ENCODE assay signal across 30 cellular contexts in genomic region chr11:13352711-13353110, GRCh38.
"Had no signal": no experiment of that assay in that cellular context is flagged by ENCODE, and none has a peak within 500 bp of the region (broad histone marks: within the 10 kb centered on the region; RNA-seq: fewer than 3 reads in every experiment).

No MANE protein-coding gene starts in this region.

- DNase-seq: activated CD4-positive, alpha-beta T cell treated with anti-CD3 and anti-CD28 coated beads for 48 hours; activated CD4-positive, alpha-beta T cell treated with anti-CD3 and anti-CD28 coated beads, Interleukin-2, amount 50 U/mL, for 1 hour; activated CD4-positive, alpha-beta T cell treated with anti-CD3 and anti-CD28 coated beads, Interleukin-2, amount 50 U/mL, for 48 hours; activated effector memory CD4-positive, alpha-beta T cell treated with Interleukin-2 at 50 U/mL for 16 hours; activated gamma-delta T cell treated with Interleukin-2 at 50 U/mL for 16 hours; activated naive CD4-positive, alpha-beta T cell treated with Interleukin-2 at 50 U/mL for 16 hours; activated naive CD8-positive, alpha-beta T cell treated with anti-CD3 and anti-CD28 coated beads, Interleukin-2, amount 10 ng/mL, durations not matched to agents 7 days and 5 days; activated T-cell treated with anti-CD3 and anti-CD28 coated beads, Interleukin-2, amount 50 U/mL, for 4 hours; central memory CD4-positive, alpha-beta T cell; cerebellar nuclear complex; colonic mucosa; effector CD8-positive, alpha-beta T cell; esophagus squamous epithelium; foreskin melanocyte; heart right ventricle; T-helper 1 cell; T-helper 17 cell; T1000 had no signal

- H3K36me3 Mint-ChIP-seq: activated naive CD4-positive, alpha-beta T cell treated with anti-CD3 and anti-CD28 coated beads, Interleukin-2, amount 50 U/mL, for 72 hours; WTC11 had no signal

- H3K9me3 ChIP-seq: ascending aorta, breast epithelium, colonic mucosa, esophagus squamous epithelium, gastroesophageal sphincter, heart right ventricle had no signal

- H3K4me1 ChIP-seq: ascending aorta, breast epithelium, colonic mucosa had no signal

- H3K27me3 Mint-ChIP-seq: activated naive CD8-positive, alpha-beta T cell treated with anti-CD3 and anti-CD28 coated beads, Interleukin-2, amount 10 ng/mL, durations not matched to agents 7 days and 5 days; activated T-helper 17 cell treated with anti-CD3 and anti-CD28 coated beads, Interleukin-2, amount 50 U/mL, for 72 hours; brain; T-helper 17 cell had no signal

- H3K27ac Mint-ChIP-seq: activated naive CD8-positive, alpha-beta T cell treated with anti-CD3 and anti-CD28 coated beads, Interleukin-2, amount 10 ng/mL, durations not matched to agents 7 days and 5 days; brain; T-helper 2 cell treated with Interferon-gamma antibody and Interleukin-4, amounts not matched to agents 5 μg/mL and 100 μg/mL, for 36 hours; WTC11 had no signal

- ATAC-seq: activated naive CD4-positive, alpha-beta T cell treated with anti-CD3 and anti-CD28 coated beads, Interleukin-2, amount 50 U/mL, for 72 hours; activated T-cell treated with anti-CD3 and anti-CD28 coated beads, Interleukin-2, amount 50 U/mL, for 4 hours; activated T-helper 17 cell treated with anti-CD3 and anti-CD28 coated beads, Interleukin-2, amount 50 U/mL, for 72 hours; gastroesophageal sphincter; heart right ventricle; T-helper 17 cell; WTC11 had no signal

- H3K4me3 Mint-ChIP-seq: activated naive CD8-positive, alpha-beta T cell treated with anti-CD3 and anti-CD28 coated beads, Interleukin-2, amount 10 ng/mL, durations not matched to agents 7 days and 5 days; activated T-cell treated with anti-CD3 and anti-CD28 coated beads, Interleukin-2, amount 50 U/mL, for 4 hours; activated T-helper 17 cell treated with anti-CD3 and anti-CD28 coated beads, Interleukin-2, amount 50 U/mL, for 72 hours; brain; T-helper 17 cell; T-helper 2 cell treated with Interferon-gamma antibody and Interleukin-4, amounts not matched to agents 5 μg/mL and 100 μg/mL, for 36 hours; WTC11 had no signal

- H3K27ac ChIP-seq: ascending aorta, breast epithelium, cardiac muscle cell, colonic mucosa, epithelial cell of prostate, esophagus squamous epithelium, gastroesophageal sphincter, heart right ventricle, hepatocyte, VCaP had no signal

- H3K36me3 ChIP-seq: breast epithelium, cardiac muscle cell, colonic mucosa had no signal

- H3K4me3 ChIP-seq: ascending aorta, breast epithelium, cardiac muscle cell, colonic mucosa, esophagus squamous epithelium, gastroesophageal sphincter, heart right ventricle, hepatocyte had no signal

- H3K27me3 ChIP-seq: ascending aorta, breast epithelium, cardiac muscle cell, colonic mucosa, esophagus squamous epithelium, gastroesophageal sphincter, heart right ventricle, hepatocyte had no signal

- H3K4me1 Mint-ChIP-seq: brain had no signal

- H3K9me3 Mint-ChIP-seq: activated naive CD4-positive, alpha-beta T cell treated with anti-CD3 and anti-CD28 coated beads, Interleukin-2, amount 50 U/mL, for 72 hours; activated naive CD8-positive, alpha-beta T cell treated with anti-CD3 and anti-CD28 coated beads, Interleukin-2, amount 10 ng/mL, durations not matched to agents 7 days and 5 days; activated T-cell treated with anti-CD3 and anti-CD28 coated beads, Interleukin-2, amount 50 U/mL, for 4 hours; activated T-helper 17 cell treated with anti-CD3 and anti-CD28 coated beads, Interleukin-2, amount 50 U/mL, for 72 hours; brain; T-helper 2 cell treated with Interferon-gamma antibody and Interleukin-4, amounts not matched to agents 5 μg/mL and 100 μg/mL, for 36 hours; WTC11 had no signal
